Comparison of ENCODE assay signal across 11 cellular contexts in genomic region chr9:120403543-120403856, GRCh38.
A peak's percentile ranks its signal among the peaks of the same experiment; 100 is the strongest.
DNase-seq lines count a peak whose midpoint lies in the region; ATAC-seq, FAIRE-seq and TF ChIP-seq lines count a peak whose summit lies in the region.
"Had no signal": no experiment of that assay in that cellular context is flagged by ENCODE, and none has a peak within 500 bp of the region (broad histone marks: within the 10 kb centered on the region; RNA-seq: fewer than 3 reads in every experiment).

No MANE protein-coding gene starts in this region.

- 86 to 96% (median 94%) methylated on average over 3 of the region's 3 CpGs for WGBS in psoas muscle, 3 donors

- no peaks in the 10 kb centered on the region for H3K4me1 ChIP-seq in CD4-positive, CD25-positive, alpha-beta regulatory T cell (ENCODE audit: control insufficient read depth, insufficient read depth, low read length, poor library complexity, severe bottlenecking)
- H3K4me1 ChIP-seq in psoas muscle: peaks cover 11% of the 10 kb centered on the region

- no peak for FAIRE-seq in HTR-8/SVneo (lab: Jason Lieb, UNC)

- no peak for DNase-seq in CD4-positive, CD25-positive, alpha-beta regulatory T cell
- DNase-seq in HPDE6-E6E7 (ENCODE audit: extremely low spot score): peak; percentile 61
- no peak for DNase-seq in chondrocyte (ENCODE audit: low spot score)
- DNase-seq in psoas muscle: no peak
- DNase-seq in NCI-H146 treated with DMSO at 0.1 percent for 48 hours (lab: John Stamatoyannopoulos, UW; ENCODE audit: unreplicated experiment): no peak
- DNase-seq in HTR-8/SVneo (ENCODE audit: insufficient read length, low spot score): no peak
- no peak for DNase-seq in NCI-H748 (lab: John Stamatoyannopoulos, UW; ENCODE audit: unreplicated experiment)
- DNase-seq: CD8-positive, alpha-beta T cell; midbrain; stimulated activated CD4-positive, alpha-beta T cell treated with anti-CD3 and anti-CD28 coated beads, Interleukin-4, amount 100 ng/mL, for 1 hour had no signal

- no peak overlapping the region for H3K4me3 Mint-ChIP-seq in CD4-positive, CD25-positive, alpha-beta regulatory T cell
- no peak overlapping the region for H3K4me3 Mint-ChIP-seq in chondrocyte (ENCODE audit: unreplicated experiment)
- H3K4me3 Mint-ChIP-seq: CD8-positive, alpha-beta T cell had no signal

- H3K36me3 ChIP-seq in CD4-positive, CD25-positive, alpha-beta regulatory T cell (ENCODE audit: control insufficient read depth, insufficient read depth, low read length): peaks cover 89% of the 10 kb centered on the region
- H3K36me3 ChIP-seq in psoas muscle (ENCODE audit: insufficient read depth in 1 of 2, low read depth in 1 of 2): peaks cover 10 to 96% of the 10 kb centered on the region in 2 donors

- no peaks in the 10 kb centered on the region for H3K9me3 ChIP-seq in CD4-positive, CD25-positive, alpha-beta regulatory T cell (ENCODE audit: control insufficient read depth in 2 of 2, low read length in 2 of 2)
- no peaks in the 10 kb centered on the region for H3K9me3 ChIP-seq in psoas muscle

- no peak for ATAC-seq in CD4-positive, CD25-positive, alpha-beta regulatory T cell (ENCODE audit: low read depth in 2 of 2)
- ATAC-seq in psoas muscle: no peak
- ATAC-seq: activated CD4-positive, CD25-positive, alpha-beta regulatory T cell treated with anti-CD3 and anti-CD28 coated beads, Interleukin-2, amount 50 U/mL, for 24 hours; CD8-positive, alpha-beta T cell had no signal

- intact Hi-C loops in psoas muscle (cut with DNase I): no loop called here

- H3K36me3 Mint-ChIP-seq in CD4-positive, CD25-positive, alpha-beta regulatory T cell: peaks cover 61% of the 10 kb centered on the region
- peaks cover 27% of the 10 kb centered on the region for H3K36me3 Mint-ChIP-seq in chondrocyte (ENCODE audit: low read depth)

- no peaks in the 10 kb centered on the region for H3K9me3 Mint-ChIP-seq in CD4-positive, CD25-positive, alpha-beta regulatory T cell
- no peaks in the 10 kb centered on the region for H3K9me3 Mint-ChIP-seq in chondrocyte (ENCODE audit: low read depth)
- H3K9me3 Mint-ChIP-seq: CD8-positive, alpha-beta T cell had no signal

- no peaks in the 10 kb centered on the region for H3K27me3 Mint-ChIP-seq in CD4-positive, CD25-positive, alpha-beta regulatory T cell
- H3K27me3 Mint-ChIP-seq in chondrocyte (ENCODE audit: low read depth): no peaks in the 10 kb centered on the region

- H3K4me1 Mint-ChIP-seq in CD4-positive, CD25-positive, alpha-beta regulatory T cell: no peaks in the 10 kb centered on the region
- peaks cover 31% of the 10 kb centered on the region for H3K4me1 Mint-ChIP-seq in chondrocyte (ENCODE audit: low read depth)

- H3K27me3 ChIP-seq in CD4-positive, CD25-positive, alpha-beta regulatory T cell (ENCODE audit: control insufficient read depth, insufficient read depth, low read length): no peaks in the 10 kb centered on the region
- H3K27me3 ChIP-seq in psoas muscle (ENCODE audit: insufficient read depth in 3 of 3, low read length in 2 of 3): no peaks in the 10 kb centered on the region

- H3K4me3 ChIP-seq in CD4-positive, CD25-positive, alpha-beta regulatory T cell (ENCODE audit: low read depth, low read length): no peak overlapping the region
- H3K4me3 ChIP-seq in psoas muscle: no peak overlapping the region

- no peak for TF ChIP-seq CTCF in chondrocyte (IDR thresholded peaks at IDR 0.05)
- no peak for TF ChIP-seq CTCF in psoas muscle (IDR thresholded peaks at IDR 0.05)

- no peak overlapping the region for H3K27ac ChIP-seq in CD4-positive, CD25-positive, alpha-beta regulatory T cell (ENCODE audit: insufficient read depth, low read length, poor library complexity, severe bottlenecking)
- peak overlapping the region; percentile 63 for H3K27ac ChIP-seq in psoas muscle

- peak overlapping the region in 2 of 3 donors; percentile 47 to 84 for H3K27ac Mint-ChIP-seq in CD4-positive, CD25-positive, alpha-beta regulatory T cell
- peak overlapping the region; percentile 85 for H3K27ac Mint-ChIP-seq in chondrocyte (ENCODE audit: unreplicated experiment)
- H3K27ac Mint-ChIP-seq: CD8-positive, alpha-beta T cell had no signal
